ENCODE assay signal across 17 cellular contexts in genomic region chr7:44077681-44078091, GRCh38. TPM values are rescaled to one million over a fixed set of nuclear protein-coding genes. Genes with fewer than 3 reads are reported as not detected.
DNase-seq lines count a peak whose midpoint lies in the region; ATAC-seq and TF ChIP-seq lines count a peak whose summit lies in the region.
"Had no signal": no experiment of that assay in that cellular context is flagged by ENCODE, and none has a peak within 500 bp of the region (broad histone marks: within the 10 kb centered on the region; RNA-seq: fewer than 3 reads in every experiment).

No MANE protein-coding gene starts in this region.

- H3K9me3 ChIP-seq in CD8-positive, alpha-beta memory T cell (ENCODE audit: low read length): no peaks in the 10 kb centered on the region
- H3K9me3 ChIP-seq in Loucy (ENCODE audit: insufficient read depth, low read depth, low read length) (no peaks in the 10 kb centered on the region), heart right ventricle (no peaks in the 10 kb centered on the region), gastroesophageal sphincter (no peaks in the 10 kb centered on the region)
- H3K9me3 ChIP-seq: right lobe of liver, stomach had no signal

- H4K20me1 ChIP-seq in Loucy (ENCODE audit: insufficient read depth, low read length, poor library complexity, severe bottlenecking): peaks cover 14% of the 10 kb centered on the region

- CTCF ChIA-PET in CD8-positive, alpha-beta memory T cell (lab: Charles Lee): no interaction called here

- peaks cover 16 to 45% (median 22%) of the 10 kb centered on the region in 3 donors for H3K4me1 Mint-ChIP-seq in CD8-positive, alpha-beta memory T cell

- TF ChIP-seq CTCF in Loucy (conservative IDR thresholded peaks at IDR 0.05; ENCODE audit: low read length) (no peak), heart right ventricle (IDR thresholded peaks at IDR 0.05) (no peak), foreskin keratinocyte (conservative IDR thresholded peaks at IDR 0.05) (no peak), gastroesophageal sphincter (IDR thresholded peaks at IDR 0.05) (no peak)

- intact Hi-C loops in heart right ventricle (cut with DNase I): loop anchor here in 2 of 10 donors (5.0 to 10.0 kb wide), 2 partner anchors 45 to 117 kb away; partner anchors contain the start of gene POLD2 (in 1 of the 2)

- POLR2A ChIA-PET in CD8-positive, alpha-beta memory T cell (lab: Charles Lee): no interaction called here

- 44 to 58% methylated on average over 5 of the region's 5 CpGs for WGBS in heart right ventricle, 2 donors
- WGBS in gastroesophageal sphincter (ENCODE audit: low coverage in 1 of 2), 2 donors: 58% methylated on average over 5 of the region's 5 CpGs; no CpG with 5 or more reads in 1 of the 2 donors

- no peaks in the 10 kb centered on the region for H3F3A ChIP-seq in Loucy (ENCODE audit: low read depth)

- TF ChIP-seq POLR2A in gastroesophageal sphincter (IDR thresholded peaks at IDR 0.05): no peak

- no peak overlapping the region for H2AFZ ChIP-seq in Loucy (ENCODE audit: low read length)

- in situ Hi-C loops in KBM-7 (cut with MboI; ENCODE audit: low pct_unique_long_range_greater_than_20kb, low sequenced_read_pairs): no loop called here

- H3K4me3 Mint-ChIP-seq in CD8-positive, alpha-beta memory T cell: peak overlapping the region in 2 of 7 donors; percentile 29 to 66
- H3K4me3 Mint-ChIP-seq: CD4-positive, alpha-beta memory T cell had no signal

- H3K36me3 ChIP-seq in CD8-positive, alpha-beta memory T cell (ENCODE audit: insufficient read depth, low read length): peaks cover 47% of the 10 kb centered on the region
- H3K36me3 ChIP-seq in Loucy (ENCODE audit: insufficient read depth, low read length) (peaks cover 49% of the 10 kb centered on the region; the same call in 1 of the 2 replicates), heart right ventricle (peaks cover 0 to 81% (median 53%) of the 10 kb centered on the region in 9 donors), gastroesophageal sphincter (peaks cover 0 to 83% of the 10 kb centered on the region in 2 donors)

- peaks cover 51% of the 10 kb centered on the region for H3K79me2 ChIP-seq in Loucy (ENCODE audit: insufficient read depth, low read length)

- peak in 1 of 5 donors; percentile 44 for DNase-seq in CD8-positive, alpha-beta memory T cell
- DNase-seq in heart right ventricle (peak in 1 of 2 donors; percentile 72), renal cortical epithelial cell (ENCODE audit: low read depth) (peak; percentile 40), foreskin keratinocyte (no peak), KBM-7 (no peak)
- DNase-seq: activated CD4-positive, CD25-positive, alpha-beta regulatory T cell treated with anti-CD3 and anti-CD28 coated beads, Interleukin-2, amount 50 U/mL, for 72 hours; activated gamma-delta T cell treated with Interleukin-2 at 50 U/mL for 16 hours; caudate nucleus; CD4-positive, alpha-beta memory T cell; NCI-H1092; NCI-H446; stimulated activated CD4-positive, alpha-beta T cell treated with anti-CD3 and anti-CD28 coated beads, Interleukin-4, amount 100 ng/mL, for 4 hours; stomach had no signal

- ATAC-seq in heart right ventricle (peak; percentile 1 to 52 (median 26)), foreskin keratinocyte (no peak), gastroesophageal sphincter (no peak)
- ATAC-seq: right lobe of liver had no signal

- peaks cover 5 to 85% (median 12%) of the 10 kb centered on the region in 3 donors for H3K36me3 Mint-ChIP-seq in CD8-positive, alpha-beta memory T cell

- peak overlapping the region; percentile 94 for H3K4me2 ChIP-seq in Loucy (ENCODE audit: low read depth, low read length, poor library complexity, severe bottlenecking)

- no peaks in the 10 kb centered on the region for H3K27me3 ChIP-seq in CD8-positive, alpha-beta memory T cell (ENCODE audit: insufficient read depth, low read length, poor library complexity, severe bottlenecking)
- no peaks in the 10 kb centered on the region for H3K27me3 ChIP-seq in Loucy (ENCODE audit: insufficient read depth, low read length, poor library complexity, severe bottlenecking)
- H3K27me3 ChIP-seq in heart right ventricle: no peaks in the 10 kb centered on the region
- no peaks in the 10 kb centered on the region for H3K27me3 ChIP-seq in foreskin keratinocyte
- H3K27me3 ChIP-seq in gastroesophageal sphincter: no peaks in the 10 kb centered on the region
- H3K27me3 ChIP-seq: right lobe of liver, stomach had no signal

- H3K4me1 ChIP-seq in CD8-positive, alpha-beta memory T cell (ENCODE audit: insufficient read depth, low read length): peaks cover 19% of the 10 kb centered on the region
- H3K4me1 ChIP-seq in Loucy (ENCODE audit: insufficient read depth, low read length, poor library complexity, severe bottlenecking) (peaks cover 42% of the 10 kb centered on the region), heart right ventricle (peaks cover 22 to 82% (median 58%) of the 10 kb centered on the region in 9 donors), foreskin keratinocyte (peaks cover 9% of the 10 kb centered on the region), gastroesophageal sphincter (peaks cover 0 to 61% (median 20%) of the 10 kb centered on the region in 3 donors)

- no peaks in the 10 kb centered on the region for H3K9me2 ChIP-seq in Loucy (replicated peaks; ENCODE audit: low read depth, low read length)

- H3K27ac ChIP-seq in CD8-positive, alpha-beta memory T cell (ENCODE audit: low read depth, low read length): no peak overlapping the region
- peak overlapping the region in 8 of 10 donors; percentile 74 to 96 (median 78) for H3K27ac ChIP-seq in heart right ventricle
- no peak overlapping the region for H3K27ac ChIP-seq in foreskin keratinocyte
- peak overlapping the region in 2 of 4 donors; percentile 10 to 36 for H3K27ac ChIP-seq in gastroesophageal sphincter

- H3K9ac ChIP-seq in Loucy (ENCODE audit: low read depth, low read length, poor library complexity, severe bottlenecking): peak overlapping the region; percentile 30

- peaks cover 0 to 1% of the 10 kb centered on the region in 2 donors for H3K27me3 Mint-ChIP-seq in CD8-positive, alpha-beta memory T cell
- H3K27me3 Mint-ChIP-seq: CD4-positive, alpha-beta memory T cell had no signal

- H3K27ac Mint-ChIP-seq in CD8-positive, alpha-beta memory T cell: peak overlapping the region in 6 of 8 donors; percentile 50 to 93 (median 59)

- no peak overlapping the region for H3K4me3 ChIP-seq in CD8-positive, alpha-beta memory T cell (ENCODE audit: low read length)
- no peak overlapping the region for H3K4me3 ChIP-seq in Loucy (ENCODE audit: low read length, poor library complexity, severe bottlenecking)
- H3K4me3 ChIP-seq in heart right ventricle: no peak overlapping the region
- no peak overlapping the region for H3K4me3 ChIP-seq in gastroesophageal sphincter
- H3K4me3 ChIP-seq: right lobe of liver, stomach had no signal

- TF ChIP-seq EP300 in gastroesophageal sphincter (IDR thresholded peaks at IDR 0.05): no peak

- H3K9me3 Mint-ChIP-seq in CD8-positive, alpha-beta memory T cell: no peaks in the 10 kb centered on the region

RNA-seq across cellular contexts. Expression of gene POLM, which starts 4.6 kb away (rescaled TPM):
- 10 to 100 TPM; 42.3 to 42.4 TPM for total RNA-seq in CD8-positive, alpha-beta memory T cell
- 22.0 TPM for polyA plus RNA-seq in CD8-positive, alpha-beta memory T cell
- total RNA-seq in heart right ventricle (10 to 100 TPM; 10.9 to 28.4 (median 13.5) TPM), renal cortical epithelial cell (8.0 and 15.3 TPM in 2 replicates), foreskin keratinocyte (11.1 and 11.9 TPM in 2 replicates), gastroesophageal sphincter (10 to 100 TPM; 28.1 to 55.1 (median 32.4) TPM)
- polyA plus RNA-seq in heart right ventricle (10 to 100 TPM in 1 of 2 donors, 1 to 10 TPM in 1; 6.7 to 22.8 TPM), foreskin keratinocyte (9.6 and 9.8 TPM in 2 replicates)

RNA-seq across cellular contexts. Expression of gene PGAM2, which starts 12.3 kb away (rescaled TPM):
- total RNA-seq in CD8-positive, alpha-beta memory T cell: under 1 TPM; 0.38 to 0.44 TPM
- not detected for polyA plus RNA-seq in CD8-positive, alpha-beta memory T cell
- total RNA-seq in heart right ventricle (1,000 to 10,000 TPM in 2 of 10 donors, 100 to 1,000 TPM in 8; 375 to 1,148 (median 557) TPM), renal cortical epithelial cell (0.15 TPM in 1 of 2 replicates, not detected in the other), foreskin keratinocyte (0.11 TPM in 1 of 2 replicates, not detected in the other), gastroesophageal sphincter (1 to 10 TPM in 2 of 4 donors, not detected in 2; 3.2 to 3.9 TPM)
- polyA plus RNA-seq in heart right ventricle (1,000 to 10,000 TPM in 1 of 2 donors, 100 to 1,000 TPM in 1; 367 to 2,327 TPM), foreskin keratinocyte (0.08 TPM in 1 of 2 replicates, not detected in the other)
- total RNA-seq: glomerular endothelial cell had no signal
- polyA plus RNA-seq: CD4-positive, alpha-beta memory T cell had no signal

RNA-seq across cellular contexts. Expression of gene AEBP1, which starts 26.5 kb away (rescaled TPM):
- 1 to 10 TPM; 8.4 to 8.9 TPM for total RNA-seq in CD8-positive, alpha-beta memory T cell
- polyA plus RNA-seq in CD8-positive, alpha-beta memory T cell: 1.6 TPM
- total RNA-seq in heart right ventricle (10 to 100 TPM; 14.1 to 31.3 (median 21.6) TPM), renal cortical epithelial cell (3.5 and 19.0 TPM in 2 replicates), foreskin keratinocyte (7.3 and 11.6 TPM in 2 replicates), gastroesophageal sphincter (100 to 1,000 TPM; 101 to 248 (median 171) TPM)
- polyA plus RNA-seq in heart right ventricle (10 to 100 TPM; 18.0 to 33.7 TPM), foreskin keratinocyte (7.9 and 15.5 TPM in 2 replicates)

RNA-seq across cellular contexts. Expression of gene DBNL, which starts 33.2 kb away (rescaled TPM):
- 100 to 1,000 TPM; 144 to 154 TPM for total RNA-seq in CD8-positive, alpha-beta memory T cell
- 184 TPM for polyA plus RNA-seq in CD8-positive, alpha-beta memory T cell
- total RNA-seq in heart right ventricle (10 to 100 TPM; 26.0 to 59.0 (median 35.4) TPM), renal cortical epithelial cell (158 and 181 TPM in 2 replicates), foreskin keratinocyte (140 and 145 TPM in 2 replicates), gastroesophageal sphincter (100 to 1,000 TPM in 3 of 4 donors, 10 to 100 TPM in 1; 92.2 to 132 (median 124) TPM)
- polyA plus RNA-seq in heart right ventricle (10 to 100 TPM; 34.8 to 74.3 TPM), foreskin keratinocyte (143 and 150 TPM in 2 replicates)

RNA-seq across cellular contexts. Expression of gene POLD2, which starts 45.7 kb away (rescaled TPM):
- total RNA-seq in CD8-positive, alpha-beta memory T cell: 100 to 1,000 TPM; 279 to 291 TPM
- polyA plus RNA-seq in CD8-positive, alpha-beta memory T cell: 74.1 TPM
- 10 to 100 TPM; 64.4 to 92.0 (median 76.8) TPM for total RNA-seq in heart right ventricle
- 100 to 1,000 TPM in 1 of 2 donors, 10 to 100 TPM in 1; 89.3 to 150 TPM for polyA plus RNA-seq in heart right ventricle
- 58.3 and 58.9 TPM in 2 replicates for total RNA-seq in renal cortical epithelial cell
- 183 and 206 TPM in 2 replicates for total RNA-seq in foreskin keratinocyte
- polyA plus RNA-seq in foreskin keratinocyte: 235 and 262 TPM in 2 replicates
- total RNA-seq in gastroesophageal sphincter: 10 to 100 TPM; 45.3 to 52.6 (median 50.8) TPM

Comparison
In these comparisons a context has a peak if more than half of its experiments do, and no peak if none do; other contexts are left out.
1. H3K27ac ChIP-seq: peak in heart right ventricle (8 of 10); none in CD8-positive, alpha-beta memory T cell (single experiment) and foreskin keratinocyte (single experiment).
2. ATAC-seq: peak in heart right ventricle (8 of 8); none in foreskin keratinocyte (single experiment) and gastroesophageal sphincter (single experiment).
3. RNA of gene PGAM2, which starts 12.3 kb away (total RNA-seq): 375 to 1,148 TPM in heart right ventricle; 3.2 to 3.9 TPM in gastroesophageal sphincter, 0.38 to 0.44 TPM in CD8-positive, alpha-beta memory T cell, 0.15 TPM in renal cortical epithelial cell and 0.11 TPM in foreskin keratinocyte; every median in the first group is over 10 times any median in the second.